In the genomic region with DNA sequence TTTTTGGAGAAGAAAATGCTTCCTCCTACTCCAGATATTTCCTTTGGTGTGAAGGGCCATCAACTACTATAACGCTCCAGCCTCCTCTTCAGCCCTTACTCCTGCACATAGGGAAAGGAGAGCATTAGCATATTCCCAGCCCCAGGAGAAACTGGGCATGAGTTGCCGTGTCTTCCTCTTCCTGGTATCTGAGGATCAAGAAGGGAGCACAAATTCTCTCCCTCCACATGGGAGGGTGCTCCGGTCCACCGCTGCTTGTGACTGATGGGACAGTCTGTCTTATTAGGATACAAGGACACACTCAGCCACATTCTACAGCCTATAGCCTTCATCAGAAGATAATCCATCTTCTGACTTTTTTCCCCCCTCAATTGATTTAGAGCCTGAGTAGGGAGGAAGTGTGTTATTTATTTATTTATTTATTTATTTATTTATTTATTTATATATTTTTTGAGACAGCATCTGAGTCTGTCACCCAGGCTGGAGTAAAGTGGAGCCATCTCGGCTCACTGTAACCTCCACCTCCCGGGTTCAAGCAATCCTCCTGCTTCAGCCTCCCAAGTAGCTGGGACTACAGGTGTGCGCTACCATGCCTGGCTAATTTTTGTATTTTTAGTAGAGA, we compare ENCODE assay signal across 16 cellular contexts. TPM values are rescaled to one million over a fixed set of nuclear protein-coding genes. Genes with fewer than 3 reads are reported as not detected.
DNase-seq lines count a peak whose midpoint lies in the region; ATAC-seq and TF ChIP-seq lines count a peak whose summit lies in the region.
"Had no signal": no experiment of that assay in that cellular context is flagged by ENCODE, and none has a peak within 500 bp of the region (broad histone marks: within the 10 kb centered on the region; RNA-seq: fewer than 3 reads in every experiment).

No MANE protein-coding gene starts in this region.

- H2AFZ ChIP-seq in HCT116 (ENCODE audit: low read depth, low read length, poor library complexity, severe bottlenecking), result no peak overlapping the region
- H2AFZ ChIP-seq: PC-9 had no signal

- no TSS peak for BruUV-seq in HCT116 (replicated peaks; lab: Mats Ljungman, UMichigan)

- H3K27me3 ChIP-seq in HCT116 (ENCODE audit: insufficient read depth, low read length) (no peaks in the 10 kb centered on the region), SJCRH30 (no peaks in the 10 kb centered on the region), mucosa of rectum (ENCODE audit: control insufficient read depth in 2 of 2, insufficient read depth in 2 of 2, low read length in 2 of 2) (no peaks in the 10 kb centered on the region), suprapubic skin (no peaks in the 10 kb centered on the region), right lobe of liver (no peaks in the 10 kb centered on the region)
- H3K27me3 ChIP-seq: BE2C had no signal

- intact Hi-C loops in HCT116 (cut with micrococcal nuclease), result loop anchor here (5.0 kb wide), 1 partner anchor 124 kb away; no protein-coding TSS in a partner anchor
- intact Hi-C loops in right lobe of liver (cut with DNase I), result no loop called here

- CTCF ChIA-PET in HCT116 (lab: Charles Lee), result interaction anchor here (0.6 to 1.3 kb wide), 3 partner anchors 10 to 13 kb away, joined by 3 to 4 read pairs (median 4); no protein-coding TSS in a partner anchor

- H3K9me3 ChIP-seq in HCT116 (ENCODE audit: control insufficient read depth in 1 of 2, insufficient read depth in 1 of 2, low read depth in 1 of 2, low read length in 2 of 2), result no peaks in the 10 kb centered on the region
- H3K9me3 ChIP-seq in SJCRH30 (replicated peaks), result no peaks in the 10 kb centered on the region
- no peaks in the 10 kb centered on the region for H3K9me3 ChIP-seq in mucosa of rectum (ENCODE audit: control insufficient read depth in 2 of 2, low read length in 2 of 2)
- H3K9me3 ChIP-seq in suprapubic skin, result no peaks in the 10 kb centered on the region
- no peaks in the 10 kb centered on the region for H3K9me3 ChIP-seq in right lobe of liver

- H3K27ac ChIP-seq in HCT116 (ENCODE audit: low read depth, low read length) (peak overlapping the region; percentile 99), SJCRH30 (peak overlapping the region; percentile 36; the same call in 1 of the 2 replicates), mucosa of rectum (ENCODE audit: low read depth in 2 of 2, low read length in 2 of 2) (peak overlapping the region; percentile 28 to 34), suprapubic skin (peak overlapping the region; percentile 51), right lobe of liver (no peak overlapping the region)
- H3K27ac ChIP-seq: HL-60, PC-9 had no signal

- peak; percentile 6 for TF ChIP-seq POLR2A in HCT116 (IDR thresholded peaks at IDR 0.05; ENCODE audit: borderline replicate concordance, extremely low read depth, insufficient read depth, insufficient read length)
- TF ChIP-seq POLR2A in suprapubic skin (IDR thresholded peaks at IDR 0.05), result no peak
- no peak for TF ChIP-seq POLR2A in right lobe of liver (IDR thresholded peaks at IDR 0.05)

- H3K9ac ChIP-seq in HCT116 (ENCODE audit: low read length), result peak overlapping the region; percentile 67
- H3K9ac ChIP-seq in mucosa of rectum (ENCODE audit: low read depth in 1 of 2, low read length in 2 of 2), result no peak overlapping the region

- TF ChIP-seq CTCF in HCT116 (IDR thresholded peaks at IDR 0.05 in 2 of 3, conservative IDR thresholded peaks at IDR 0.05 in 1 of 3; ENCODE audit: borderline replicate concordance in 1 of 3, insufficient read depth in 1 of 3, low read depth in 2 of 3, low read length in 2 of 3) (no peak), suprapubic skin (IDR thresholded peaks at IDR 0.05) (no peak), right lobe of liver (IDR thresholded peaks at IDR 0.05) (no peak)

- H3K4me2 ChIP-seq in HCT116 (ENCODE audit: low read length), result peak overlapping the region; percentile 54

- TF ChIP-seq EP300 in suprapubic skin (IDR thresholded peaks at IDR 0.05), result no peak

- no peak for TF ChIP-seq RAD21 in HCT116 (IDR thresholded peaks at IDR 0.05; ENCODE audit: low read depth)

- ATAC-seq in HCT116 (no peak), right lobe of liver (no peak)

- DNase-seq in HCT116 (ENCODE audit: low read depth, low spot score) (no peak), SJCRH30 (no peak), suprapubic skin (ENCODE audit: low spot score in 2 of 2) (no peak), NCI-H2029 (lab: John Stamatoyannopoulos, UW) (no peak), right lobe of liver (no peak), NCI-H345 (lab: John Stamatoyannopoulos, UW) (no peak)
- DNase-seq: CD4-positive, alpha-beta T cell; H9; NCI-H1105 treated with DMSO at 0.1 percent for 48 hours; NCI-H187 treated with DMSO at 0.1 percent for 48 hours; NCI-H510A treated with DMSO at 0.1 percent for 48 hours had no signal

- 81% methylated on average over 7 of the region's 7 CpGs for WGBS in suprapubic skin
- WGBS in right lobe of liver (ENCODE audit: insufficient coverage, low coverage, low lambda C conversion rate, missing lambda C conversion rate), result 76% methylated on average over 5 of the region's 7 CpGs

- no peaks in the 10 kb centered on the region for H3K9me2 ChIP-seq in HCT116 (ENCODE audit: insufficient read depth)

- H3K4me1 ChIP-seq in HCT116 (ENCODE audit: control insufficient read depth in 1 of 2, insufficient read depth in 2 of 2, low read length in 2 of 2) (peaks cover 77 to 99% of the 10 kb centered on the region in 2 experiments), SJCRH30 (peaks cover 15% of the 10 kb centered on the region), mucosa of rectum (ENCODE audit: control insufficient read depth in 2 of 2, insufficient read depth in 2 of 2, low read length in 2 of 2) (peaks cover 17 to 33% of the 10 kb centered on the region in 2 donors), suprapubic skin (peaks cover 43% of the 10 kb centered on the region), right lobe of liver (peaks cover 0 to 11% (median 1%) of the 10 kb centered on the region in 4 donors)

- RAD21 ChIA-PET in HCT116 (lab: Charles Lee; ENCODE audit: low non-redundant PET in 1 of 2, low total read pairs in 2 of 2, uncharacterized antibody in 2 of 2, unreplicated experiment in 2 of 2), result no interaction called here

- H3K36me3 ChIP-seq in HCT116 (ENCODE audit: control insufficient read depth in 1 of 2, insufficient read depth in 2 of 2, low read length in 2 of 2), result no peaks in the 10 kb centered on the region
- H3K36me3 ChIP-seq in SJCRH30, result no peaks in the 10 kb centered on the region
- H3K36me3 ChIP-seq in mucosa of rectum (ENCODE audit: control insufficient read depth in 2 of 2, insufficient read depth in 2 of 2, low read length in 2 of 2), result no peaks in the 10 kb centered on the region
- H3K36me3 ChIP-seq in suprapubic skin, result no peaks in the 10 kb centered on the region
- no peaks in the 10 kb centered on the region for H3K36me3 ChIP-seq in right lobe of liver
- H3K36me3 ChIP-seq: BE2C had no signal

- POLR2A ChIA-PET in HCT116 (lab: Charles Lee), result interaction anchor here (0.6 to 4.5 kb wide), 10 partner anchors 10 to 157 kb away, joined by 3 to 65 read pairs (median 7); no protein-coding TSS in a partner anchor

- H3K79me2 ChIP-seq in HCT116 (ENCODE audit: insufficient read depth, low read length), result peaks cover 3% of the 10 kb centered on the region; the same call in 1 of the 2 replicates

- H3K4me3 ChIP-seq in HCT116 (replicated peaks in 1 of 2; ENCODE audit: low read depth in 1 of 2, low read length in 2 of 2) (peak overlapping the region; percentile 39 to 41), SJCRH30 (no peak overlapping the region), mucosa of rectum (ENCODE audit: low read length in 2 of 2) (no peak overlapping the region), suprapubic skin (no peak overlapping the region), right lobe of liver (no peak overlapping the region)
- H3K4me3 ChIP-seq: PC-9 had no signal

- no peaks in the 10 kb centered on the region for H4K20me1 ChIP-seq in HCT116 (ENCODE audit: insufficient read depth)

TF ChIP-seq in HCT116, 20 proteins besides CTCF, POLR2A, EP300 and RAD21:
- TF ChIP-seq SRF (IDR thresholded peaks at IDR 0.05; ENCODE audit: low read depth), result no peak
- TF ChIP-seq POLR2AphosphoS5 (IDR thresholded peaks at IDR 0.05; ENCODE audit: low read depth, low read length), result peak; percentile 50; the same call in 1 of the 2 replicates

RNA-seq across cellular contexts. Expression of gene CYB5B, which starts 16.6 kb away (rescaled TPM):
- 689 TPM for total RNA-seq in HCT116 (2021; ENCODE audit: unreplicated experiment)
- 259 and 345 TPM in 2 replicates for polyA plus RNA-seq in HCT116 (2012)
- total RNA-seq in SJCRH30 (2014; rRNA removed; shearing (Covaris generic)), result 99.5 and 110 TPM in 2 replicates
- 10 to 100 TPM; 33.2 to 69.1 (median 50.1) TPM for total RNA-seq in suprapubic skin
- 10 to 100 TPM; 19.1 to 42.1 (median 30.5) TPM for total RNA-seq in right lobe of liver

RNA-seq across cellular contexts. Expression of gene TERF2, which starts 22.0 kb away (rescaled TPM):
- total RNA-seq in HCT116 (2021; ENCODE audit: unreplicated experiment) (69.9 TPM), suprapubic skin (10 to 100 TPM; 16.9 to 25.4 (median 19.3) TPM), right lobe of liver (10 to 100 TPM in 5 of 6 experiments, 1 to 10 TPM in 1; 9.6 to 14.5 (median 13.5) TPM)
- 21.3 and 32.8 TPM in 2 replicates for polyA plus RNA-seq in HCT116 (2012)
- total RNA-seq in SJCRH30 (2014; rRNA removed; shearing (Covaris generic)), result 11.2 and 14.4 TPM in 2 replicates

RNA-seq across cellular contexts. Expression of gene TMED6, which starts 56.2 kb away (rescaled TPM):
- total RNA-seq in HCT116 (2021; ENCODE audit: unreplicated experiment), result 0.91 TPM
- 0.46 and 0.59 TPM in 2 replicates for polyA plus RNA-seq in HCT116 (2012)
- not detected in 2 replicates for total RNA-seq in SJCRH30 (2014; rRNA removed; shearing (Covaris generic))
- 1 to 10 TPM in 1 of 4 donors, under 1 TPM in 1, not detected in 2; 0.98 to 1.5 TPM for total RNA-seq in suprapubic skin
- 1 to 10 TPM; 1.6 to 9.9 (median 2.6) TPM for total RNA-seq in right lobe of liver
- total RNA-seq: LHCN-M2 had no signal

Comparison
In these comparisons a context has a peak if more than half of its experiments do, and no peak if none do; other contexts are left out.
1. H3K27ac ChIP-seq: peak in HCT116 (single experiment), SJCRH30 (single experiment), mucosa of rectum (2 of 2) and suprapubic skin (single experiment); none in right lobe of liver (0 of 3).
2. H3K4me3 ChIP-seq: peak in HCT116 (2 of 2); none in SJCRH30 (single experiment), mucosa of rectum (0 of 2), suprapubic skin (single experiment) and right lobe of liver (0 of 3).